ENCODE assay signal across 8 cellular contexts in the genomic region with DNA sequence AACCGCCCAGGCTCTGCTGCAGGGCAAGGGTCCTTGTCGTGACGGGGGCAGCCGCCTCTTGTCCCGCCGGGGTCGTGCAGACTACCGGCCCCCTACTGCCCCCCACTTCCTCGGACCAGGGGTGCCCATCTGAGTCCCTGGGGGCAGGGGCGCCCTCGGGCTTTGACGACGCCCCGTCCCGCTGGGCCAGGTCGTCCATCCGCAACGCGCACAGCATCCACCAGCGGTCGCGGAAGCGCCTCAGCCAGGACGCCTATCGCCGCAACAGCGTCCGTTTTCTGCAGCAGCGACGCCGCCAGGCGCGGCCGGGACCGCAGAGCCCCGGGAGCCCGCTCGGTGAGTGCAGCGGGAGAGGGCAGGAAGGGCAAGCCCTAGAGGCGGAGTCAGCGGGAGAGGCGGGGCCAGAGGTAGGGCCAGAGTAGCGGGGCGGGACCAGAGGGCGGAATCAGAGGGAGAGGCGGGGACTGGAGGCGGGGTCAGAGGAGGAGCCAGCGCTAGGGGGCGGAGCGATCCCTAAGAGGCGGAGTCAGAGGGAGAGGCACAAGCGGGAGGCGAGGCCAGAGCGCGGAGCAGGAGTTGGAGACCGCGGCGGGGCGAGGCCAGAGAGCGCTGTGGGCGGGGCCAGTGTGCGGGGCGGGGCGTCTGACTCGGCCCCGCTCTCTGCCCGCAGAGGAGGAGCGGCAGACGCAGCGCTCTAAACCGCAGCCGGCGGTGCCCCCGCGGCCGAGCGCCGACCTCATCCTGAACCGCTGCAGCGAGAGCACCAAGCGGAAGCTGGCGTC. TPM values are rescaled to one million over a fixed set of nuclear protein-coding genes. Genes with fewer than 3 reads are reported as not detected.
DNase-seq lines count a peak whose midpoint lies in the region; ATAC-seq, FAIRE-seq and TF ChIP-seq lines count a peak whose summit lies in the region.
"Not testable (repeated sequence)": the region's sequence is repeated elsewhere in the genome, so short reads cannot be mapped to it uniquely, and the experiment has no call there.

No MANE protein-coding gene starts in this region.

- H3K4me2 ChIP-seq in PC-3 (ENCODE audit: low read length); endothelial cell of umbilical vein (ENCODE audit: insufficient read depth, low read length): not testable (repeated sequence)

- not testable (repeated sequence) for H3K27me3 ChIP-seq in PC-3 (ENCODE audit: low read length); endothelial cell of umbilical vein (ENCODE audit: control insufficient read depth in 2 of 2, insufficient read depth in 2 of 2, low read length in 2 of 2)

- not testable (repeated sequence) for H3K9me2 ChIP-seq in PC-3 (replicated peaks; ENCODE audit: low read length)

- DNase-seq in DMS79 (lab: John Stamatoyannopoulos, UW) (peak; percentile 38), HCEC 1CT (peak; percentile 80), M059J (ENCODE audit: low read depth) (peak; percentile 77), PC-3 (peak; percentile 88), activated T-cell treated with anti-CD3 and anti-CD28 coated beads for 4 hours (peak; percentile 95), endothelial cell of umbilical vein (ENCODE audit: low read depth, low spot score) (peak; percentile 81), myocyte (ENCODE audit: low read depth) (peak; percentile 88)
- DNase-seq in stimulated activated CD8-positive, alpha-beta memory T cell treated with anti-CD3 and anti-CD28 coated beads, Interleukin-15, amount 100 ng/mL, for 48 hours (ENCODE audit: low read depth in 2 of 2), result peak; percentile 84 to 88

- H3K4me3 ChIP-seq in PC-3 (ENCODE audit: low read length), result not testable (repeated sequence)
- H3K4me3 ChIP-seq in endothelial cell of umbilical vein (replicated peaks in 1 of 3; ENCODE audit: insufficient read depth in 1 of 3, low read depth in 1 of 3, low read length in 3 of 3), result peak overlapping the region in 1 of 3 experiments; percentile 30

- not testable (repeated sequence) for TF ChIP-seq POLR2A in endothelial cell of umbilical vein (IDR thresholded peaks at IDR 0.05; ENCODE audit: low read depth, low read length)

- H3K9ac ChIP-seq in PC-3 (ENCODE audit: low read length); endothelial cell of umbilical vein (replicated peaks; ENCODE audit: extremely low read depth, insufficient read depth, low read length): not testable (repeated sequence)

- peak; percentile 96 for ATAC-seq in PC-3

- H3K9me3 ChIP-seq in PC-3 (ENCODE audit: low read length); endothelial cell of umbilical vein (replicated peaks; ENCODE audit: control insufficient read depth, insufficient read depth, low read length): not testable (repeated sequence)

- H3K9me1 ChIP-seq in endothelial cell of umbilical vein (replicated peaks; ENCODE audit: control insufficient read depth, extremely low read depth, insufficient read depth, low read length), result not testable (repeated sequence)

- TF ChIP-seq CTCF in PC-3 (conservative IDR thresholded peaks at IDR 0.05; ENCODE audit: low read depth, low read length); endothelial cell of umbilical vein (IDR thresholded peaks at IDR 0.05; ENCODE audit: extremely low read depth in 1 of 2, insufficient read depth in 1 of 2, low read depth in 1 of 2, low read length in 2 of 2): not testable (repeated sequence)

- not testable (repeated sequence) for H3K79me2 ChIP-seq in PC-3 (ENCODE audit: low read length); endothelial cell of umbilical vein (ENCODE audit: control insufficient read depth, insufficient read depth, low read length)

- CTCF ChIA-PET in PC-3 (lab: Charles Lee); endothelial cell of umbilical vein (lab: Charles Lee): not testable (repeated sequence)

- intact Hi-C loops in PC-3 (cut with micrococcal nuclease); endothelial cell of umbilical vein (cut with micrococcal nuclease): not testable (repeated sequence)

- FAIRE-seq in endothelial cell of umbilical vein (lab: Jason Lieb, UNC), result peak; percentile 65

- H3K27ac ChIP-seq in PC-3 (ENCODE audit: low read length); endothelial cell of umbilical vein (ENCODE audit: insufficient read depth, low read depth, low read length): not testable (repeated sequence)

- POLR2A ChIA-PET in PC-3 (lab: Charles Lee; ENCODE audit: unreplicated experiment); endothelial cell of umbilical vein (lab: Charles Lee): not testable (repeated sequence)

- not testable (repeated sequence) for BruUV-seq in PC-3 (replicated peaks; lab: Mats Ljungman, UMichigan); endothelial cell of umbilical vein (replicated peaks; lab: Mats Ljungman, UMichigan)

- H3F3A ChIP-seq in PC-3 (ENCODE audit: low read length, unreplicated experiment), result not testable (repeated sequence)

- not testable (repeated sequence) for H4K20me1 ChIP-seq in PC-3 (ENCODE audit: low read length); endothelial cell of umbilical vein (replicated peaks; ENCODE audit: control insufficient read depth, extremely low read depth, insufficient read depth, low read length)

- H3K36me3 ChIP-seq in PC-3 (ENCODE audit: low read depth, low read length); endothelial cell of umbilical vein (ENCODE audit: control insufficient read depth in 2 of 2, extremely low read depth in 1 of 2, insufficient read depth in 2 of 2, low read length in 2 of 2): not testable (repeated sequence)

- dilution Hi-C loops in endothelial cell of umbilical vein (cut with MboI; ENCODE audit: extremely low pct_ligation_motif_present, low sequenced_read_pairs), result not testable (repeated sequence)

- not testable (repeated sequence) for H2AFZ ChIP-seq in PC-3 (ENCODE audit: low read length); endothelial cell of umbilical vein (ENCODE audit: low read depth, low read length)

- not testable (repeated sequence) for H3K4me1 ChIP-seq in PC-3 (ENCODE audit: insufficient read depth, low read length); endothelial cell of umbilical vein (ENCODE audit: control insufficient read depth, extremely low read depth, insufficient read depth, low read length)

RNA-seq across cellular contexts. Expression of a gene that starts 14.7 kb away (rescaled TPM):
- not detected in 2 replicates for total RNA-seq in M059J (2014; rRNA removed; shearing (Covaris generic))
- total RNA-seq in PC-3 (2014; rRNA removed) (not detected in 2 replicates), endothelial cell of umbilical vein (not detected in 2 replicates), myocyte (not detected in 2 replicates)
- 0.08 TPM in 1 of 2 replicates, not detected in the other for polyA plus RNA-seq in endothelial cell of umbilical vein
- not detected in 2 replicates for polyA plus RNA-seq in endothelial cell of umbilical vein (2011; cell fraction: cytosol; rRNA removed)
- 0.29 and 0.36 TPM in 2 replicates for polyA plus RNA-seq in endothelial cell of umbilical vein (2011; cell fraction: nucleus; rRNA removed)
- polyA plus RNA-seq in endothelial cell of umbilical vein (2012), result 0.32 TPM in 1 of 2 replicates, not detected in the other
- polyA minus RNA-seq in endothelial cell of umbilical vein, result not detected in 2 replicates
- 0.82 TPM for polyA minus RNA-seq in endothelial cell of umbilical vein (2011; cell fraction: cytosol; rRNA and poly(A)+ RNA removed)
- 0.82 TPM in 1 of 2 replicates, not detected in the other for polyA minus RNA-seq in endothelial cell of umbilical vein (2011; cell fraction: nucleus; rRNA and poly(A)+ RNA removed)
- polyA plus RNA-seq in myocyte (2012), result 0.10 TPM

Comparison
In these comparisons a context has a peak if more than half of its experiments do, and no peak if none do; other contexts are left out.
1. DNase-seq: peak in every context shown above with its lines; median percentile 95 in activated T-cell treated with anti-CD3 and anti-CD28 coated beads for 4 hours; 88 in PC-3; 88 in myocyte; 86 in stimulated activated CD8-positive, alpha-beta memory T cell treated with anti-CD3 and anti-CD28 coated beads, Interleukin-15, amount 100 ng/mL, for 48 hours; 81 in endothelial cell of umbilical vein; 80 in HCEC 1CT; 77 in M059J; 38 in DMS79.